ENCODE assay signal across 16 cellular contexts in the genomic region with DNA sequence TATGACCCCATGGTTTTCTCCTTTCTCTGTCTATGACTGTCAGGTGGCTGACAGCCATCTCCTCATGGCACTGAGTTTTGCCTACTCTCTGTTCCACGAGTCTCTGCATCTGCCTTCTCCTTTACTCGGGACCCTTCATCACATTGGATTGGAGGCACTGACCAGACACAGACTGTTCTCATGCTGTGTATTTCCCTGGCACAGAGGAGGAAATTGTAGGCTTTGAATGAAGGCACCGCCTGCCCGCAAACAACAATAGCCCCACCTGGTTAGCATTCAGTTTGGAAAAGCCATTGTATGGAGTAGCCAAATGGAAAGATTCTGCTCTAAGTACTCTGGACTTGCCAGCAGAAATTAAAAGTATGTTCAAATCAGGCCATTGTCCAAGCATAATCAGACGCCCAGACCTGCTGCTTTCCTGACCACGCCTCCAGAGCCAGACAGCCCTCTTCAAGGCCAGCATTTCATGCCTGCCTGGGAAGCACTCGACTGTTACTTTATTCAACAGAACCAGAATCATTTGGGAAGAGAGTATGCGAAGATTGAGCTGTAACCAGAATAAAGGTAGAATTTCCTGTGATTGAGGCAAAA. TPM values are rescaled to one million over a fixed set of nuclear protein-coding genes. Genes with fewer than 3 reads are reported as not detected.
DNase-seq lines count a peak whose midpoint lies in the region; ATAC-seq, FAIRE-seq and TF ChIP-seq lines count a peak whose summit lies in the region.
"Had no signal": no experiment of that assay in that cellular context is flagged by ENCODE, and none has a peak within 500 bp of the region (broad histone marks: within the 10 kb centered on the region; RNA-seq: fewer than 3 reads in every experiment).

No MANE protein-coding gene starts in this region.

- H3K27ac ChIP-seq in astrocyte (ENCODE audit: low read depth, low read length) (no peak overlapping the region), coronary artery (no peak overlapping the region), SJCRH30 (no peak overlapping the region)
- no peak overlapping the region for H3K27ac ChIP-seq in naive thymus-derived CD4-positive, alpha-beta T cell (ENCODE audit: low read depth, low read length)
- H3K27ac ChIP-seq: psoas muscle, suprapubic skin had no signal

- H3K36me3 Mint-ChIP-seq in astrocyte (ENCODE audit: low read depth, unreplicated experiment) = no peaks in the 10 kb centered on the region
- H3K36me3 Mint-ChIP-seq in naive thymus-derived CD4-positive, alpha-beta T cell = peaks cover 0 to 6% (median 0%) of the 10 kb centered on the region in 5 donors

- ATAC-seq in naive thymus-derived CD4-positive, alpha-beta T cell = no peak
- ATAC-seq in stimulated activated naive CD8-positive, alpha-beta T cell treated with anti-CD3 and anti-CD28 coated beads, Interleukin-15, amount 100 ng/mL, for 72 hours = no peak
- ATAC-seq: psoas muscle had no signal

- H3K4me1 ChIP-seq in Loucy (ENCODE audit: insufficient read depth, low read length, poor library complexity, severe bottlenecking) (peaks cover 81% of the 10 kb centered on the region), astrocyte (ENCODE audit: insufficient read depth, low read length) (no peaks in the 10 kb centered on the region), SJCRH30 (no peaks in the 10 kb centered on the region)
- H3K4me1 ChIP-seq in naive thymus-derived CD4-positive, alpha-beta T cell (ENCODE audit: control insufficient read depth in 2 of 2, insufficient read depth in 2 of 2, low read length in 2 of 2) = peaks cover 39 to 73% of the 10 kb centered on the region in 2 donors
- H3K4me1 ChIP-seq: psoas muscle had no signal

- TF ChIP-seq CTCF in Loucy (conservative IDR thresholded peaks at IDR 0.05; ENCODE audit: low read length) (no peak), astrocyte (IDR thresholded peaks at IDR 0.05; ENCODE audit: insufficient read depth, low read depth, low read length) (no peak), coronary artery (IDR thresholded peaks at IDR 0.05) (no peak)

- H3K9me3 ChIP-seq in Loucy (ENCODE audit: insufficient read depth, low read depth, low read length) = no peaks in the 10 kb centered on the region
- H3K9me3 ChIP-seq in astrocyte (ENCODE audit: insufficient read depth, low read depth, low read length) = no peaks in the 10 kb centered on the region
- no peaks in the 10 kb centered on the region for H3K9me3 ChIP-seq in naive thymus-derived CD4-positive, alpha-beta T cell (ENCODE audit: control insufficient read depth in 2 of 3, low read length in 3 of 3)
- H3K9me3 ChIP-seq in SJCRH30 (replicated peaks) = no peaks in the 10 kb centered on the region
- H3K9me3 ChIP-seq: psoas muscle, suprapubic skin had no signal

- H3K4me3 Mint-ChIP-seq in astrocyte (ENCODE audit: unreplicated experiment) = no peak overlapping the region
- peak overlapping the region in 2 of 10 donors; percentile 4 to 49 for H3K4me3 Mint-ChIP-seq in naive thymus-derived CD4-positive, alpha-beta T cell
- H3K4me3 Mint-ChIP-seq in stimulated activated naive CD8-positive, alpha-beta T cell treated with anti-CD3 and anti-CD28 coated beads, Interleukin-15, amount 100 ng/mL, for 72 hours = no peak overlapping the region
- H3K4me3 Mint-ChIP-seq: CD8-positive, alpha-beta memory T cell had no signal

- POLR2A ChIA-PET in naive thymus-derived CD4-positive, alpha-beta T cell (lab: Charles Lee) = interaction anchor here (0.9 to 1.7 kb wide), 2 partner anchors 21 to 22 kb away, joined by 3 to 8 read pairs; no protein-coding TSS in a partner anchor

- 0 out of 2 replicates have a peak overlapping the region, but pooled peaks have one; percentile 23 for H2AFZ ChIP-seq in Loucy (ENCODE audit: low read length)
- H2AFZ ChIP-seq in astrocyte (ENCODE audit: low read depth, low read length) = no peak overlapping the region

- H3K27me3 ChIP-seq in Loucy (ENCODE audit: insufficient read depth, low read length, poor library complexity, severe bottlenecking) (no peaks in the 10 kb centered on the region), astrocyte (ENCODE audit: insufficient read depth, low read length) (peaks cover 10% of the 10 kb centered on the region), SJCRH30 (peaks cover 16% of the 10 kb centered on the region)
- no peaks in the 10 kb centered on the region for H3K27me3 ChIP-seq in naive thymus-derived CD4-positive, alpha-beta T cell (ENCODE audit: control insufficient read depth in 2 of 2, insufficient read depth in 2 of 2, low read length in 2 of 2)
- H3K27me3 ChIP-seq: suprapubic skin had no signal

- H3K27me3 Mint-ChIP-seq in astrocyte (ENCODE audit: low read depth, unreplicated experiment) = peaks cover 14% of the 10 kb centered on the region
- no peaks in the 10 kb centered on the region for H3K27me3 Mint-ChIP-seq in naive thymus-derived CD4-positive, alpha-beta T cell
- no peaks in the 10 kb centered on the region for H3K27me3 Mint-ChIP-seq in stimulated activated naive CD8-positive, alpha-beta T cell treated with anti-CD3 and anti-CD28 coated beads, Interleukin-15, amount 100 ng/mL, for 72 hours
- H3K27me3 Mint-ChIP-seq: CD8-positive, alpha-beta memory T cell had no signal

- in situ Hi-C loops in Caki2 (cut with HindIII; ENCODE audit: low pct_unique_long_range_greater_than_20kb, low sequenced_read_pairs) = no loop called here

- no peaks in the 10 kb centered on the region for H3K79me2 ChIP-seq in Loucy (ENCODE audit: insufficient read depth, low read length)
- no peaks in the 10 kb centered on the region for H3K79me2 ChIP-seq in astrocyte (ENCODE audit: insufficient read depth, low read length)

- CTCF ChIA-PET in naive thymus-derived CD4-positive, alpha-beta T cell (lab: Charles Lee) = no interaction called here

- H3K36me3 ChIP-seq in Loucy (ENCODE audit: insufficient read depth, low read length) (no peaks in the 10 kb centered on the region), astrocyte (ENCODE audit: insufficient read depth, low read length) (no peaks in the 10 kb centered on the region), SJCRH30 (no peaks in the 10 kb centered on the region)
- no peaks in the 10 kb centered on the region for H3K36me3 ChIP-seq in naive thymus-derived CD4-positive, alpha-beta T cell (ENCODE audit: control insufficient read depth in 2 of 3, insufficient read depth in 3 of 3, low read length in 3 of 3)
- H3K36me3 ChIP-seq: suprapubic skin had no signal

- DNase-seq in Caki2 (ENCODE audit: low read depth) (peak; percentile 33), astrocyte (ENCODE audit: low read depth) (peak; percentile 3), coronary artery (ENCODE audit: low spot score) (no peak), SJCRH30 (no peak), AG08395 (ENCODE audit: low spot score) (no peak)
- DNase-seq in naive thymus-derived CD4-positive, alpha-beta T cell = no peak
- DNase-seq in stimulated activated naive CD8-positive, alpha-beta T cell treated with anti-CD3 and anti-CD28 coated beads, Interleukin-15, amount 100 ng/mL, for 72 hours = no peak
- DNase-seq: activated CD8-positive, alpha-beta memory T cell treated with anti-CD3 and anti-CD28 coated beads, Interleukin-2, amount 50 U/mL, for 48 hours; aorta; CD8-positive, alpha-beta memory T cell; mesendoderm; NCI-H1694 treated with DMSO at 0.1 percent for 48 hours; psoas muscle had no signal

- H4K20me1 ChIP-seq in Loucy (ENCODE audit: insufficient read depth, low read length, poor library complexity, severe bottlenecking) (no peaks in the 10 kb centered on the region), astrocyte (ENCODE audit: insufficient read depth, low read length) (no peaks in the 10 kb centered on the region)

- no peaks in the 10 kb centered on the region for H3K9me3 Mint-ChIP-seq in astrocyte (ENCODE audit: unreplicated experiment)
- H3K9me3 Mint-ChIP-seq in naive thymus-derived CD4-positive, alpha-beta T cell = peaks cover 0 to 2% (median 0%) of the 10 kb centered on the region in 11 donors
- no peaks in the 10 kb centered on the region for H3K9me3 Mint-ChIP-seq in stimulated activated naive CD8-positive, alpha-beta T cell treated with anti-CD3 and anti-CD28 coated beads, Interleukin-15, amount 100 ng/mL, for 72 hours
- H3K9me3 Mint-ChIP-seq: CD8-positive, alpha-beta memory T cell had no signal

- FAIRE-seq in astrocyte (lab: Jason Lieb, UNC) = no peak
- FAIRE-seq: H54 had no signal

- H3K9me2 ChIP-seq in Loucy (replicated peaks; ENCODE audit: low read depth, low read length) = no peaks in the 10 kb centered on the region

- H3K4me3 ChIP-seq in Loucy (ENCODE audit: low read length, poor library complexity, severe bottlenecking) (no peak overlapping the region), astrocyte (ENCODE audit: insufficient read depth, low read depth, low read length) (no peak overlapping the region), coronary artery (no peak overlapping the region), SJCRH30 (no peak overlapping the region)
- no peak overlapping the region for H3K4me3 ChIP-seq in naive thymus-derived CD4-positive, alpha-beta T cell (ENCODE audit: low read length)
- H3K4me3 ChIP-seq: psoas muscle, suprapubic skin had no signal

- intact Hi-C loops in naive thymus-derived CD4-positive, alpha-beta T cell (cut with micrococcal nuclease) = no loop called here

- H3K4me1 Mint-ChIP-seq in astrocyte (ENCODE audit: low read depth, unreplicated experiment) = peaks cover 6% of the 10 kb centered on the region
- peaks cover 69 to 96% (median 88%) of the 10 kb centered on the region in 7 donors for H3K4me1 Mint-ChIP-seq in naive thymus-derived CD4-positive, alpha-beta T cell
- H3K4me1 Mint-ChIP-seq in stimulated activated naive CD8-positive, alpha-beta T cell treated with anti-CD3 and anti-CD28 coated beads, Interleukin-15, amount 100 ng/mL, for 72 hours = peaks cover 84% of the 10 kb centered on the region

- H3K4me2 ChIP-seq in Loucy (ENCODE audit: low read depth, low read length, poor library complexity, severe bottlenecking) (no peak overlapping the region), astrocyte (ENCODE audit: low read length) (no peak overlapping the region)

- H3K27ac Mint-ChIP-seq in astrocyte (ENCODE audit: unreplicated experiment) = no peak overlapping the region
- H3K27ac Mint-ChIP-seq in naive thymus-derived CD4-positive, alpha-beta T cell = peak overlapping the region in 6 of 9 donors; percentile 1 to 81 (median 77)
- H3K27ac Mint-ChIP-seq in stimulated activated naive CD8-positive, alpha-beta T cell treated with anti-CD3 and anti-CD28 coated beads, Interleukin-15, amount 100 ng/mL, for 72 hours = peak overlapping the region in 1 of 2 donors; percentile 67

- peak overlapping the region; percentile 24 for H3K9ac ChIP-seq in Loucy (ENCODE audit: low read depth, low read length, poor library complexity, severe bottlenecking)
- H3K9ac ChIP-seq in astrocyte (ENCODE audit: low read length) = no peak overlapping the region

- H3F3A ChIP-seq in Loucy (ENCODE audit: low read depth) = no peaks in the 10 kb centered on the region; the same call in 1 of the 2 replicates

RNA-seq across cellular contexts. Expression of a gene that starts 8.0 kb away (rescaled TPM):
- 1.7 and 4.5 TPM in 2 replicates for total RNA-seq in Caki2 (2014; rRNA removed; shearing (Covaris generic); ENCODE audit: low replicate concordance)
- total RNA-seq in astrocyte = 4.8 and 6.2 TPM in 2 replicates
- total RNA-seq in naive thymus-derived CD4-positive, alpha-beta T cell = 100 to 1,000 TPM; 389 to 465 (median 460) TPM
- 100 to 1,000 TPM; 114 to 268 TPM for polyA plus RNA-seq in naive thymus-derived CD4-positive, alpha-beta T cell
- 0.08 TPM in 1 of 2 replicates, not detected in the other for total RNA-seq in SJCRH30 (2014; rRNA removed; shearing (Covaris generic))

Comparison
In these comparisons a context has a peak if more than half of its experiments do, and no peak if none do; other contexts are left out.
1. DNase-seq: peak in Caki2 (single experiment) and astrocyte (single experiment); none in naive thymus-derived CD4-positive, alpha-beta T cell (0 of 9), coronary artery (single experiment), SJCRH30 (0 of 2), stimulated activated naive CD8-positive, alpha-beta T cell treated with anti-CD3 and anti-CD28 coated beads, Interleukin-15, amount 100 ng/mL, for 72 hours (0 of 2) and AG08395 (single experiment).
2. RNA of a gene that starts 8.0 kb away (total RNA-seq): 389 to 465 TPM in naive thymus-derived CD4-positive, alpha-beta T cell; 4.8 to 6.2 TPM in astrocyte, 1.7 to 4.5 TPM in Caki2 and 0.08 TPM in SJCRH30; every median in the first group is over 10 times any median in the second.